8 cellular contexts compared by ENCODE assay signal in the genomic region with DNA sequence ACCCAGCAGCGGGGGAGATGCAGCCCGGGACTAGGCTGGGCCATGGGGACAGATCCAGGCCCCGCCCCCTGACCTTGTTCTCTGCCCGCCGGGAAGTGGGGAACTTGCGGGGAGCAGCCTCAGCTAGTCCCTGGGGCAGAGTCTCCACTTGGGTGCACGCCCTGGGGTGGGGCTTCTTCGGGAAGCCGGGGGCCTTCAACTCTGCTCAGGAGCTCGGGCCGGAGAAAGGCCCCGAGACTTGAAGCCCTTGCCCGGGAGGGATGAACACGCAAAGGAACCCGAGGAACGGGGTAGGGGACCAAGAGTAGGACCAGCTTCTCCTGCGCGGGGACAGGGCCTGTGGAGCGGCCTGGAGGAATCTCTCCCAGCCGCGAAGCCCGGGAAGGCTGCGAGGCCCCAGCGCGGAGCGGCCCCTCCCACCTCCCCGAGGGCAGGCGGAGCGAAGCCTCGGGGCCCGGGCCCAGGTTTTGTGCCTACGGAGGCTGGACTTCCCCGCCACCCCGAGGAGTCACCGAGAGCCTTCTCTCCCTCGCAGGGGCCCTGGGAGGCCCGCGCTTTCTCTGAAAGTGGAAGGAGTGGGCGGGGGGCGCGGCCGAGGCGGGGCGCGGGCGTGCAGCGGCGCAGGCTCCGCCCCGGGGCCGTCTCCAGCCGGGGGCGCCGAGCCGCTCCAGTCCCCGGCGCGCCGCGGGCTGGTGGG. TPM values are rescaled to one million over a fixed set of nuclear protein-coding genes. Genes with fewer than 3 reads are reported as not detected.
DNase-seq lines count a peak whose midpoint lies in the region; ATAC-seq and TF ChIP-seq lines count a peak whose summit lies in the region.

Gene ITPKA (plus strand): TSS at position 670 of the 697 bp plus-strand sequence. CDS start 54 bp downstream, outside the sequence.

- H3K4me2 ChIP-seq in OCI-LY7 (ENCODE audit: low read length): peak within 1 kb of the TSS; percentile 78

- no peaks in the 10 kb centered on the region for H3K9me3 ChIP-seq in CD4-positive, CD25-positive, alpha-beta regulatory T cell (ENCODE audit: control insufficient read depth in 2 of 2, low read length in 2 of 2)
- H3K9me3 ChIP-seq in OCI-LY7 (ENCODE audit: low read length) (no peaks in the 10 kb centered on the region), esophagus squamous epithelium (no peaks in the 10 kb centered on the region)

- WGBS in esophagus squamous epithelium, 2 donors: 0% methylated on average over 6 of the region's 60 CpGs; no CpG with 5 or more reads in 1 of the 2 donors

- no peaks in the 10 kb centered on the region for H3K36me3 Mint-ChIP-seq in CD4-positive, CD25-positive, alpha-beta regulatory T cell
- H3K36me3 Mint-ChIP-seq in activated T-cell treated with anti-CD3 and anti-CD28 coated beads, Interleukin-2, amount 50 U/mL, for 24 hours (ENCODE audit: low read depth): no peaks in the 10 kb centered on the region
- no peaks in the 10 kb centered on the region for H3K36me3 Mint-ChIP-seq in nephron progenitor cell (ENCODE audit: low read depth)
- peaks cover 4% of the 10 kb centered on the region for H3K36me3 Mint-ChIP-seq in stimulated activated naive CD8-positive, alpha-beta T cell treated with anti-CD3 and anti-CD28 coated beads, Interleukin-15, Interleukin-2, amounts not matched to agents 100 ng/mL and 50 ng/mL, for 24 hours (ENCODE audit: low read depth)

- H3K4me3 Mint-ChIP-seq in CD4-positive, CD25-positive, alpha-beta regulatory T cell: peak within 1 kb of the TSS; percentile 86 to 99 (median 90)
- peak within 1 kb of the TSS; percentile 63 for H3K4me3 Mint-ChIP-seq in activated T-cell treated with anti-CD3 and anti-CD28 coated beads, Interleukin-2, amount 50 U/mL, for 24 hours
- H3K4me3 Mint-ChIP-seq in nephron progenitor cell: peak within 1 kb of the TSS; percentile 79
- peak within 1 kb of the TSS; percentile 73 for H3K4me3 Mint-ChIP-seq in stimulated activated naive CD8-positive, alpha-beta T cell treated with anti-CD3 and anti-CD28 coated beads, Interleukin-15, Interleukin-2, amounts not matched to agents 100 ng/mL and 50 ng/mL, for 24 hours

- intact Hi-C loops in OCI-LY7 (cut with micrococcal nuclease; ENCODE audit: unreplicated experiment) (no loop called here), esophagus squamous epithelium (cut with DNase I) (no loop called here)

- H3K27ac ChIP-seq in CD4-positive, CD25-positive, alpha-beta regulatory T cell (ENCODE audit: insufficient read depth, low read length, poor library complexity, severe bottlenecking): no peak within 1 kb of the TSS
- H3K27ac ChIP-seq in OCI-LY7 (ENCODE audit: low read depth, low read length, poor library complexity, severe bottlenecking) (no peak within 1 kb of the TSS), esophagus squamous epithelium (peak within 1 kb of the TSS in 3 of 4 donors; percentile 46 to 74 (median 68))

- peaks cover 10% of the 10 kb centered on the region for H3K27me3 ChIP-seq in CD4-positive, CD25-positive, alpha-beta regulatory T cell (ENCODE audit: control insufficient read depth, insufficient read depth, low read length)
- peaks cover 4 to 95% (median 14%) of the 10 kb centered on the region in 4 donors for H3K27me3 ChIP-seq in esophagus squamous epithelium

- H2AFZ ChIP-seq in OCI-LY7 (ENCODE audit: low read length): peak within 1 kb of the TSS; percentile 74

- H3K4me1 Mint-ChIP-seq in CD4-positive, CD25-positive, alpha-beta regulatory T cell: peaks cover 5 to 21% (median 14%) of the 10 kb centered on the region in 4 donors
- H3K4me1 Mint-ChIP-seq in activated T-cell treated with anti-CD3 and anti-CD28 coated beads, Interleukin-2, amount 50 U/mL, for 24 hours (ENCODE audit: low read depth): peaks cover 41% of the 10 kb centered on the region
- H3K4me1 Mint-ChIP-seq in nephron progenitor cell: peaks cover 22% of the 10 kb centered on the region
- H3K4me1 Mint-ChIP-seq in stimulated activated naive CD8-positive, alpha-beta T cell treated with anti-CD3 and anti-CD28 coated beads, Interleukin-15, Interleukin-2, amounts not matched to agents 100 ng/mL and 50 ng/mL, for 24 hours (ENCODE audit: low read depth): peaks cover 40% of the 10 kb centered on the region

- ATAC-seq in CD4-positive, CD25-positive, alpha-beta regulatory T cell (ENCODE audit: low read depth in 2 of 2): peak; percentile 69 to 72
- peak; percentile 75 for ATAC-seq in GM19372 (IDR thresholded peaks at IDR 0.05; ENCODE audit: low read depth, unreplicated experiment)
- peak; percentile 62 for ATAC-seq in HG03520 (IDR thresholded peaks at IDR 0.05; ENCODE audit: unreplicated experiment)

- H3K4me1 ChIP-seq in CD4-positive, CD25-positive, alpha-beta regulatory T cell (ENCODE audit: control insufficient read depth, insufficient read depth, low read length, poor library complexity, severe bottlenecking): peaks cover 28% of the 10 kb centered on the region
- H3K4me1 ChIP-seq in OCI-LY7 (ENCODE audit: insufficient read depth, low read length, poor library complexity, severe bottlenecking) (peaks cover 22% of the 10 kb centered on the region), esophagus squamous epithelium (peaks cover 26 to 37% (median 32%) of the 10 kb centered on the region in 3 donors)

- no peaks in the 10 kb centered on the region for H3K79me2 ChIP-seq in OCI-LY7 (ENCODE audit: insufficient read depth, low read depth, low read length)

- no TSS peak for BruUV-seq in OCI-LY7 (replicated peaks; lab: Mats Ljungman, UMichigan)

- DNase-seq in CD4-positive, CD25-positive, alpha-beta regulatory T cell: peak; percentile 66 to 75 (median 66)
- DNase-seq in OCI-LY7 (ENCODE audit: low spot score) (peak; percentile 59), esophagus squamous epithelium (lab: John Stamatoyannopoulos, UW) (no peak), nephron progenitor cell (peak; percentile 80)
- DNase-seq in activated T-cell treated with anti-CD3 and anti-CD28 coated beads, Interleukin-2, amount 50 U/mL, for 24 hours: peak; percentile 94

- H3K27ac Mint-ChIP-seq in CD4-positive, CD25-positive, alpha-beta regulatory T cell: no peak within 1 kb of the TSS
- H3K27ac Mint-ChIP-seq in activated T-cell treated with anti-CD3 and anti-CD28 coated beads, Interleukin-2, amount 50 U/mL, for 24 hours: peak within 1 kb of the TSS; percentile 68
- no peak within 1 kb of the TSS for H3K27ac Mint-ChIP-seq in nephron progenitor cell
- peak within 1 kb of the TSS; percentile 61 for H3K27ac Mint-ChIP-seq in stimulated activated naive CD8-positive, alpha-beta T cell treated with anti-CD3 and anti-CD28 coated beads, Interleukin-15, Interleukin-2, amounts not matched to agents 100 ng/mL and 50 ng/mL, for 24 hours

- CTCF ChIA-PET in OCI-LY7 (lab: Charles Lee; ENCODE audit: unreplicated experiment): no interaction called here

- no peaks in the 10 kb centered on the region for H3K9me2 ChIP-seq in OCI-LY7 (ENCODE audit: insufficient read depth, low read length)

- POLR2A ChIA-PET in OCI-LY7 (lab: Charles Lee): no interaction called here

- TF ChIP-seq POLR2A in esophagus squamous epithelium (IDR thresholded peaks at IDR 0.05): no peak

- H4K20me1 ChIP-seq in OCI-LY7 (ENCODE audit: insufficient read depth, low read length): no peaks in the 10 kb centered on the region

- H3K36me3 ChIP-seq in CD4-positive, CD25-positive, alpha-beta regulatory T cell (ENCODE audit: control insufficient read depth, insufficient read depth, low read length): no peaks in the 10 kb centered on the region
- H3K36me3 ChIP-seq in OCI-LY7 (ENCODE audit: insufficient read depth, low read length) (no peaks in the 10 kb centered on the region), esophagus squamous epithelium (no peaks in the 10 kb centered on the region)

- H3K27me3 Mint-ChIP-seq in CD4-positive, CD25-positive, alpha-beta regulatory T cell: peaks cover 32% of the 10 kb centered on the region
- peaks cover 50% of the 10 kb centered on the region for H3K27me3 Mint-ChIP-seq in activated T-cell treated with anti-CD3 and anti-CD28 coated beads, Interleukin-2, amount 50 U/mL, for 24 hours
- H3K27me3 Mint-ChIP-seq in nephron progenitor cell (ENCODE audit: low read depth, poor library complexity): peaks cover 67% of the 10 kb centered on the region
- H3K27me3 Mint-ChIP-seq in stimulated activated naive CD8-positive, alpha-beta T cell treated with anti-CD3 and anti-CD28 coated beads, Interleukin-15, Interleukin-2, amounts not matched to agents 100 ng/mL and 50 ng/mL, for 24 hours: peaks cover 42% of the 10 kb centered on the region

- H3K4me3 ChIP-seq in CD4-positive, CD25-positive, alpha-beta regulatory T cell (ENCODE audit: low read depth, low read length): peak within 1 kb of the TSS; percentile 38
- peak within 1 kb of the TSS; percentile 68 for H3K4me3 ChIP-seq in OCI-LY7 (ENCODE audit: low read depth, low read length, poor library complexity, severe bottlenecking)
- H3K4me3 ChIP-seq in esophagus squamous epithelium: peak within 1 kb of the TSS; percentile 45 to 81 (median 65)

- H3K9me3 Mint-ChIP-seq in CD4-positive, CD25-positive, alpha-beta regulatory T cell: no peaks in the 10 kb centered on the region
- H3K9me3 Mint-ChIP-seq in activated T-cell treated with anti-CD3 and anti-CD28 coated beads, Interleukin-2, amount 50 U/mL, for 24 hours: no peaks in the 10 kb centered on the region
- no peaks in the 10 kb centered on the region for H3K9me3 Mint-ChIP-seq in nephron progenitor cell
- H3K9me3 Mint-ChIP-seq in stimulated activated naive CD8-positive, alpha-beta T cell treated with anti-CD3 and anti-CD28 coated beads, Interleukin-15, Interleukin-2, amounts not matched to agents 100 ng/mL and 50 ng/mL, for 24 hours: peaks cover 4% of the 10 kb centered on the region

- TF ChIP-seq CTCF in OCI-LY7 (conservative IDR thresholded peaks at IDR 0.05; ENCODE audit: low read length): no peak
- no peak for TF ChIP-seq CTCF in esophagus squamous epithelium (IDR thresholded peaks at IDR 0.05)
- no peak for TF ChIP-seq CTCF in nephron progenitor cell (IDR thresholded peaks at IDR 0.05)

RNA-seq across cellular contexts. Expression of gene ITPKA, which starts in this region (rescaled TPM):
- not detected for total RNA-seq in CD4-positive, CD25-positive, alpha-beta regulatory T cell
- not detected for polyA plus RNA-seq in CD4-positive, CD25-positive, alpha-beta regulatory T cell
- total RNA-seq in OCI-LY7 (2014; rRNA removed; shearing (Covaris generic)): not detected in 2 replicates
- total RNA-seq in OCI-LY7 (2022) (not detected in 2 replicates), esophagus squamous epithelium (under 1 TPM in 3 of 4 donors, not detected in 1; 0.19 to 0.76 (median 0.57) TPM)

Comparison
In these comparisons a context has a peak if more than half of its experiments do, and no peak if none do; other contexts are left out.
1. Peak in DNase-seq, ATAC-seq and H3K4me3 ChIP-seq in CD4-positive, CD25-positive, alpha-beta regulatory T cell; RNA of the gene not detected or under 1 TPM.
2. Peak in DNase-seq, H3K4me3 ChIP-seq and H3K4me2 ChIP-seq in OCI-LY7; RNA of the gene not detected or under 1 TPM.
3. H3K27ac ChIP-seq: peak in esophagus squamous epithelium (3 of 4); none in CD4-positive, CD25-positive, alpha-beta regulatory T cell (single experiment) and OCI-LY7 (single experiment).
4. H3K27ac Mint-ChIP-seq: peak in activated T-cell treated with anti-CD3 and anti-CD28 coated beads, Interleukin-2, amount 50 U/mL, for 24 hours (single experiment) and stimulated activated naive CD8-positive, alpha-beta T cell treated with anti-CD3 and anti-CD28 coated beads, Interleukin-15, Interleukin-2, amounts not matched to agents 100 ng/mL and 50 ng/mL, for 24 hours (single experiment); none in CD4-positive, CD25-positive, alpha-beta regulatory T cell (0 of 3) and nephron progenitor cell (single experiment).
5. Peak in every context shown above with its lines, with median percentiles within 50 percentile points of each other: ATAC-seq, H3K4me3 ChIP-seq and H3K4me3 Mint-ChIP-seq.